1 cellular context compared by ENCODE assay signal in the genomic region with DNA sequence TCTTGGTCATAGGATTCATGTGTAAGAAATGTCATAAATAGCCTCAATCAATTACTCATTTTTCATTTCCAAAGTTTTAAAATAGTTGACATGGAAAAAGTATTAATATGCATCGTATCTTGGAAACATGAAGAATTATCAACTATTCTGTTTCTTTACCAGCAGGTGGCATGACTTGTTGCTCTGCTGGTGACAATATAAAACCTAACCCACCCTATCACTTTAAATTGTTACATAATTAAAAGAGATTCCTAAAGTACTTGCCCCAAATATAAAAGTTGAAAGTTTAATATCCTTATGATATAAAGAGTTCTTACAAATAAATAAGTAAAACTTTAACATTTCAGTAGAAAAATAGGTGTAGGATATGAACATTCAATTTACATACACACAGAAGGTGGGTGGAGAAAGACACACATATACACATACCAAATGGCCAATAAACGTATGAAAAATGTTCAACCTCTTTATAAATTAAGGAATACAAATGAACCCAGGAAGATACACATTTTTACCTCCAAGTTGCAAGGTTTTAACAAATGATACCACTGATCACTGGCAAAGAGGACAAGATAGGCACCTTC.
A peak's percentile ranks its signal among the peaks of the same experiment; 100 is the strongest.
TF ChIP-seq lines count a peak whose summit lies in the region.

No MANE protein-coding gene starts in this region.

TF ChIP-seq in K562, 482 proteins besides CTCF, POLR2A, EP300 and RAD21 (continued from another document):
- TF ChIP-seq, protein P1, sequence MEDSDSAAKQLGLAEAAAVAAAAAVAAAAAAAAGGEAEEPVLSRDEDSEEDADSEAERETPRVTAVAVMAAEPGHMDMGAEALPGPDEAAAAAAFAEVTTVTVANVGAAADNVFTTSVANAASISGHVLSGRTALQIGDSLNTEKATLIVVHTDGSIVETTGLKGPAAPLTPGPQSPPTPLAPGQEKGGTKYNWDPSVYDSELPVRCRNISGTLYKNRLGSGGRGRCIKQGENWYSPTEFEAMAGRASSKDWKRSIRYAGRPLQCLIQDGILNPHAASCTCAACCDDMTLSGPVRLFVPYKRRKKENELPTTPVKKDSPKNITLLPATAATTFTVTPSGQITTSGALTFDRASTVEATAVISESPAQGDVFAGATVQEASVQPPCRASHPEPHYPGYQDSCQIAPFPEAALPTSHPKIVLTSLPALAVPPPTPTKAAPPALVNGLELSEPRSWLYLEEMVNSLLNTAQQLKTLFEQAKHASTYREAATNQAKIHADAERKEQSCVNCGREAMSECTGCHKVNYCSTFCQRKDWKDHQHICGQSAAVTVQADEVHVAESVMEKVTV (CRISPR knock-in tag; IDR thresholded peaks at IDR 0.05): 0 out of 2 replicates have a peak, but pooled peaks have one; percentile 42
- 0 out of 2 replicates have a peak, but pooled peaks have one; percentile 6 for TF ChIP-seq RFX1 (IDR thresholded peaks at IDR 0.05)
